ENCODE assay signal across 1 cellular context in the genomic region with DNA sequence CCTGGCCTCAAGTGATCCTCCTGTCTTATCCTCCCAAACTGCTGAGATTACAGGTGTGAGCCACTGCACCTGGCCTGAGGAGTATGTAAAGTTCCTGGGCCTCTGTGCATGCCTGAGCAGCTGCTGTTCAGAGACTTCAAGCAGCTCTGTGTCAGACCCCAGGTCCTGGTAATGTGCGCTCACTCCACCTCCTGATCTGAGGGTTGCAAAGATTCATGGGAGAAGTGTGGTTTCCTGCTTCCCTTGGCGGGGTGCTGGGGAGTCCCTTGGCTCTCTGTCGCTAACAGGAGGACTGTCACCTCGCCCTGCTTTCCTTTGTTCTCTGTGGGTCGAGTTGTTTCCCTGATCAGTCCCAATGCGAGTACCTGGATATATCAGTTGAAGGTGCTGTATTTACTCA.
TF ChIP-seq lines count a peak whose summit lies in the region.

No MANE protein-coding gene starts in this region.

TF ChIP-seq in K562, 482 proteins besides CTCF, POLR2A, EP300 and RAD21 (continued from another document):
- TF ChIP-seq, protein P1, sequence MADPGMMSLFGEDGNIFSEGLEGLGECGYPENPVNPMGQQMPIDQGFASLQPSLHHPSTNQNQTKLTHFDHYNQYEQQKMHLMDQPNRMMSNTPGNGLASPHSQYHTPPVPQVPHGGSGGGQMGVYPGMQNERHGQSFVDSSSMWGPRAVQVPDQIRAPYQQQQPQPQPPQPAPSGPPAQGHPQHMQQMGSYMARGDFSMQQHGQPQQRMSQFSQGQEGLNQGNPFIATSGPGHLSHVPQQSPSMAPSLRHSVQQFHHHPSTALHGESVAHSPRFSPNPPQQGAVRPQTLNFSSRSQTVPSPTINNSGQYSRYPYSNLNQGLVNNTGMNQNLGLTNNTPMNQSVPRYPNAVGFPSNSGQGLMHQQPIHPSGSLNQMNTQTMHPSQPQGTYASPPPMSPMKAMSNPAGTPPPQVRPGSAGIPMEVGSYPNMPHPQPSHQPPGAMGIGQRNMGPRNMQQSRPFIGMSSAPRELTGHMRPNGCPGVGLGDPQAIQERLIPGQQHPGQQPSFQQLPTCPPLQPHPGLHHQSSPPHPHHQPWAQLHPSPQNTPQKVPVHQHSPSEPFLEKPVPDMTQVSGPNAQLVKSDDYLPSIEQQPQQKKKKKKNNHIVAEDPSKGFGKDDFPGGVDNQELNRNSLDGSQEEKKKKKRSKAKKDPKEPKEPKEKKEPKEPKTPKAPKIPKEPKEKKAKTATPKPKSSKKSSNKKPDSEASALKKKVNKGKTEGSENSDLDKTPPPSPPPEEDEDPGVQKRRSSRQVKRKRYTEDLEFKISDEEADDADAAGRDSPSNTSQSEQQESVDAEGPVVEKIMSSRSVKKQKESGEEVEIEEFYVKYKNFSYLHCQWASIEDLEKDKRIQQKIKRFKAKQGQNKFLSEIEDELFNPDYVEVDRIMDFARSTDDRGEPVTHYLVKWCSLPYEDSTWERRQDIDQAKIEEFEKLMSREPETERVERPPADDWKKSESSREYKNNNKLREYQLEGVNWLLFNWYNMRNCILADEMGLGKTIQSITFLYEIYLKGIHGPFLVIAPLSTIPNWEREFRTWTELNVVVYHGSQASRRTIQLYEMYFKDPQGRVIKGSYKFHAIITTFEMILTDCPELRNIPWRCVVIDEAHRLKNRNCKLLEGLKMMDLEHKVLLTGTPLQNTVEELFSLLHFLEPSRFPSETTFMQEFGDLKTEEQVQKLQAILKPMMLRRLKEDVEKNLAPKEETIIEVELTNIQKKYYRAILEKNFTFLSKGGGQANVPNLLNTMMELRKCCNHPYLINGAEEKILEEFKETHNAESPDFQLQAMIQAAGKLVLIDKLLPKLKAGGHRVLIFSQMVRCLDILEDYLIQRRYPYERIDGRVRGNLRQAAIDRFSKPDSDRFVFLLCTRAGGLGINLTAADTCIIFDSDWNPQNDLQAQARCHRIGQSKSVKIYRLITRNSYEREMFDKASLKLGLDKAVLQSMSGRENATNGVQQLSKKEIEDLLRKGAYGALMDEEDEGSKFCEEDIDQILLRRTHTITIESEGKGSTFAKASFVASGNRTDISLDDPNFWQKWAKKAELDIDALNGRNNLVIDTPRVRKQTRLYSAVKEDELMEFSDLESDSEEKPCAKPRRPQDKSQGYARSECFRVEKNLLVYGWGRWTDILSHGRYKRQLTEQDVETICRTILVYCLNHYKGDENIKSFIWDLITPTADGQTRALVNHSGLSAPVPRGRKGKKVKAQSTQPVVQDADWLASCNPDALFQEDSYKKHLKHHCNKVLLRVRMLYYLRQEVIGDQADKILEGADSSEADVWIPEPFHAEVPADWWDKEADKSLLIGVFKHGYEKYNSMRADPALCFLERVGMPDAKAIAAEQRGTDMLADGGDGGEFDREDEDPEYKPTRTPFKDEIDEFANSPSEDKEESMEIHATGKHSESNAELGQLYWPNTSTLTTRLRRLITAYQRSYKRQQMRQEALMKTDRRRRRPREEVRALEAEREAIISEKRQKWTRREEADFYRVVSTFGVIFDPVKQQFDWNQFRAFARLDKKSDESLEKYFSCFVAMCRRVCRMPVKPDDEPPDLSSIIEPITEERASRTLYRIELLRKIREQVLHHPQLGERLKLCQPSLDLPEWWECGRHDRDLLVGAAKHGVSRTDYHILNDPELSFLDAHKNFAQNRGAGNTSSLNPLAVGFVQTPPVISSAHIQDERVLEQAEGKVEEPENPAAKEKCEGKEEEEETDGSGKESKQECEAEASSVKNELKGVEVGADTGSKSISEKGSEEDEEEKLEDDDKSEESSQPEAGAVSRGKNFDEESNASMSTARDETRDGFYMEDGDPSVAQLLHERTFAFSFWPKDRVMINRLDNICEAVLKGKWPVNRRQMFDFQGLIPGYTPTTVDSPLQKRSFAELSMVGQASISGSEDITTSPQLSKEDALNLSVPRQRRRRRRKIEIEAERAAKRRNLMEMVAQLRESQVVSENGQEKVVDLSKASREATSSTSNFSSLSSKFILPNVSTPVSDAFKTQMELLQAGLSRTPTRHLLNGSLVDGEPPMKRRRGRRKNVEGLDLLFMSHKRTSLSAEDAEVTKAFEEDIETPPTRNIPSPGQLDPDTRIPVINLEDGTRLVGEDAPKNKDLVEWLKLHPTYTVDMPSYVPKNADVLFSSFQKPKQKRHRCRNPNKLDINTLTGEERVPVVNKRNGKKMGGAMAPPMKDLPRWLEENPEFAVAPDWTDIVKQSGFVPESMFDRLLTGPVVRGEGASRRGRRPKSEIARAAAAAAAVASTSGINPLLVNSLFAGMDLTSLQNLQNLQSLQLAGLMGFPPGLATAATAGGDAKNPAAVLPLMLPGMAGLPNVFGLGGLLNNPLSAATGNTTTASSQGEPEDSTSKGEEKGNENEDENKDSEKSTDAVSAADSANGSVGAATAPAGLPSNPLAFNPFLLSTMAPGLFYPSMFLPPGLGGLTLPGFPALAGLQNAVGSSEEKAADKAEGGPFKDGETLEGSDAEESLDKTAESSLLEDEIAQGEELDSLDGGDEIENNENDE (IDR thresholded peaks at IDR 0.05; ENCODE audit: low read depth, low read length), result no peak
- TF ChIP-seq ZBTB1 (CRISPR knock-in tag; IDR thresholded peaks at IDR 0.05; ENCODE audit: borderline replicate concordance, low read depth) (no peak), SUPT5H (IDR thresholded peaks at IDR 0.05) (no peak), ZNF347 (CRISPR knock-in tag; IDR thresholded peaks at IDR 0.05; ENCODE audit: low read depth) (no peak), HNRNPLL (IDR thresholded peaks at IDR 0.05; ENCODE audit: low read depth, low read length, poor library complexity, severe bottlenecking) (no peak), PHF21A (IDR thresholded peaks at IDR 0.05; ENCODE audit: borderline replicate concordance, low read depth) (no peak), HNRNPK (IDR thresholded peaks at IDR 0.05; ENCODE audit: low read depth, low read length, poor library complexity, severe bottlenecking) (no peak), CBFB (CRISPR knock-in tag; IDR thresholded peaks at IDR 0.05) (no peak), CBX5 (IDR thresholded peaks at IDR 0.05; ENCODE audit: borderline replicate concordance, low read depth) (no peak), TEAD1 (CRISPR knock-in tag; IDR thresholded peaks at IDR 0.05) (no peak), MEIS2 (IDR thresholded peaks at IDR 0.05; ENCODE audit: partially characterized antibody) (no peak), SRF (CRISPR knock-in tag; IDR thresholded peaks at IDR 0.05) (no peak), DDX20 (tag; IDR thresholded peaks at IDR 0.05; ENCODE audit: low read depth) (no peak), KHSRP (IDR thresholded peaks at IDR 0.05) (no peak)
- TF ChIP-seq, protein P2, sequence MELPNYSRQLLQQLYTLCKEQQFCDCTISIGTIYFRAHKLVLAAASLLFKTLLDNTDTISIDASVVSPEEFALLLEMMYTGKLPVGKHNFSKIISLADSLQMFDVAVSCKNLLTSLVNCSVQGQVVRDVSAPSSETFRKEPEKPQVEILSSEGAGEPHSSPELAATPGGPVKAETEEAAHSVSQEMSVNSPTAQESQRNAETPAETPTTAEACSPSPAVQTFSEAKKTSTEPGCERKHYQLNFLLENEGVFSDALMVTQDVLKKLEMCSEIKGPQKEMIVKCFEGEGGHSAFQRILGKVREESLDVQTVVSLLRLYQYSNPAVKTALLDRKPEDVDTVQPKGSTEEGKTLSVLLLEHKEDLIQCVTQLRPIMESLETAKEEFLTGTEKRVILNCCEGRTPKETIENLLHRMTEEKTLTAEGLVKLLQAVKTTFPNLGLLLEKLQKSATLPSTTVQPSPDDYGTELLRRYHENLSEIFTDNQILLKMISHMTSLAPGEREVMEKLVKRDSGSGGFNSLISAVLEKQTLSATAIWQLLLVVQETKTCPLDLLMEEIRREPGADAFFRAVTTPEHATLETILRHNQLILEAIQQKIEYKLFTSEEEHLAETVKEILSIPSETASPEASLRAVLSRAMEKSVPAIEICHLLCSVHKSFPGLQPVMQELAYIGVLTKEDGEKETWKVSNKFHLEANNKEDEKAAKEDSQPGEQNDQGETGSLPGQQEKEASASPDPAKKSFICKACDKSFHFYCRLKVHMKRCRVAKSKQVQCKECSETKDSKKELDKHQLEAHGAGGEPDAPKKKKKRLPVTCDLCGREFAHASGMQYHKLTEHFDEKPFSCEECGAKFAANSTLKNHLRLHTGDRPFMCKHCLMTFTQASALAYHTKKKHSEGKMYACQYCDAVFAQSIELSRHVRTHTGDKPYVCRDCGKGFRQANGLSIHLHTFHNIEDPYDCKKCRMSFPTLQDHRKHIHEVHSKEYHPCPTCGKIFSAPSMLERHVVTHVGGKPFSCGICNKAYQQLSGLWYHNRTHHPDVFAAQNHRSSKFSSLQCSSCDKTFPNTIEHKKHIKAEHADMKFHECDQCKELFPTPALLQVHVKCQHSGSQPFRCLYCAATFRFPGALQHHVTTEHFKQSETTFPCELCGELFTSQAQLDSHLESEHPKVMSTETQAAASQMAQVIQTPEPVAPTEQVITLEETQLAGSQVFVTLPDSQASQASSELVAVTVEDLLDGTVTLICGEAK (IDR thresholded peaks at IDR 0.05), result no peak
- TF ChIP-seq, protein P2 (CRISPR knock-in tag; IDR thresholded peaks at IDR 0.05), result no peak
- TF ChIP-seq, protein P3, sequence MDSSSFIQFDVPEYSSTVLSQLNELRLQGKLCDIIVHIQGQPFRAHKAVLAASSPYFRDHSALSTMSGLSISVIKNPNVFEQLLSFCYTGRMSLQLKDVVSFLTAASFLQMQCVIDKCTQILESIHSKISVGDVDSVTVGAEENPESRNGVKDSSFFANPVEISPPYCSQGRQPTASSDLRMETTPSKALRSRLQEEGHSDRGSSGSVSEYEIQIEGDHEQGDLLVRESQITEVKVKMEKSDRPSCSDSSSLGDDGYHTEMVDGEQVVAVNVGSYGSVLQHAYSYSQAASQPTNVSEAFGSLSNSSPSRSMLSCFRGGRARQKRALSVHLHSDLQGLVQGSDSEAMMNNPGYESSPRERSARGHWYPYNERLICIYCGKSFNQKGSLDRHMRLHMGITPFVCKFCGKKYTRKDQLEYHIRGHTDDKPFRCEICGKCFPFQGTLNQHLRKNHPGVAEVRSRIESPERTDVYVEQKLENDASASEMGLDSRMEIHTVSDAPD (CRISPR knock-in tag; IDR thresholded peaks at IDR 0.05), result no peak
